Comparison of ENCODE assay signal across 27 cellular contexts in the genomic region with DNA sequence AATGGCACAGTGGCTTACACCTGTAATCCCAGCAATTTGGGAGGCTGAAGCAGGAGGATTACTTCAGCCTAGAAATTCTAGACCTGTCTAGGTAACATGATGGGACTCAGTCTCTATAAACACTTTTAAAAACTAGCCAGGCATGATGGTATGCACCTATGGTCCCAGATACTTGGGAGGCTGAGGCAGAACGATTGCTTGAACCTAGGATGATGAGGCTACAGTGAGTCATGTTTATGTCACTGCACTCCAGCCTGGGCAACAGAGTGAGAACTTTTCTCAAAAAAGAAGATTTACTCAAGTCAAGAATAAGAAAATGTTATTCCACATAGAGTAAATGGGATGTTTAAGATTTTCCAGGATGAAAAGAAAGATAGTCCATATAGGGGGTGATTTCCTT.
DNase-seq lines count a peak whose midpoint lies in the region; FAIRE-seq and TF ChIP-seq lines count a peak whose summit lies in the region.
"Had no signal": no experiment of that assay in that cellular context is flagged by ENCODE, and none has a peak within 500 bp of the region (broad histone marks: within the 10 kb centered on the region; RNA-seq: fewer than 3 reads in every experiment).

No MANE protein-coding gene starts in this region.

- no peak for TF ChIP-seq CTCF in HEK293 (tag by site-specific recombination; IDR thresholded peaks at IDR 0.05)
- no peak for TF ChIP-seq CTCF in bronchial epithelial cell (IDR thresholded peaks at IDR 0.05; ENCODE audit: insufficient read depth, low read length, severe bottlenecking)
- TF ChIP-seq CTCF in endothelial cell (IDR thresholded peaks at IDR 0.05; ENCODE audit: unreplicated experiment) = no peak

- CTCF ChIA-PET in HEK293 (lab: Yijun Ruan, JAX) = no interaction called here

- FAIRE-seq in bronchial epithelial cell (lab: Jason Lieb, UNC) = no peak
- FAIRE-seq: kidney had no signal

- H3K79me2 ChIP-seq in mesendoderm (ENCODE audit: control insufficient read depth, insufficient read depth, low read length) = no peaks in the 10 kb centered on the region
- H3K79me2 ChIP-seq: parathyroid adenoma had no signal

- H3K9ac ChIP-seq in neuronal stem cell (ENCODE audit: low read depth, low read length, poor library complexity) (no peak overlapping the region), mesendoderm (ENCODE audit: low read length) (no peak overlapping the region)
- H3K9ac ChIP-seq: parathyroid adenoma had no signal

- no peak overlapping the region for H2BK120ac ChIP-seq in neuronal stem cell (ENCODE audit: low read depth, low read length)
- no peak overlapping the region for H2BK120ac ChIP-seq in mesendoderm (ENCODE audit: low read depth, low read length)

- no peaks in the 10 kb centered on the region for H3K36me3 Mint-ChIP-seq in endothelial cell (ENCODE audit: low read depth, unreplicated experiment)
- H3K36me3 Mint-ChIP-seq: activated naive CD8-positive, alpha-beta T cell treated with anti-CD3 and anti-CD28 coated beads, Interleukin-2, amount 10 ng/mL, durations not matched to agents 7 days and 5 days had no signal

- peaks cover 9% of the 10 kb centered on the region for H3K4me1 ChIP-seq in HEK293 (ENCODE audit: control insufficient read depth, insufficient read depth, low read length)
- peaks cover 0 to 5% of the 10 kb centered on the region in 2 donors for H3K4me1 ChIP-seq in neuronal stem cell (ENCODE audit: control insufficient read depth in 2 of 2, insufficient read depth in 1 of 2, low read depth in 1 of 2, low read length in 2 of 2)
- H3K4me1 ChIP-seq in mesendoderm (ENCODE audit: control insufficient read depth, low read depth, low read length) = peaks cover 5% of the 10 kb centered on the region
- H3K4me1 ChIP-seq: ascending aorta, lower lobe of right lung, parathyroid adenoma, spleen, tibial nerve had no signal

- H3K4ac ChIP-seq in neuronal stem cell (ENCODE audit: low read length) (no peak overlapping the region), mesendoderm (ENCODE audit: low read depth, low read length) (no peak overlapping the region)

- H2BK12ac ChIP-seq in neuronal stem cell (ENCODE audit: low read length) = no peak overlapping the region

- peak; percentile 35 for DNase-seq in COLO668 (lab: John Stamatoyannopoulos, UW; ENCODE audit: unreplicated experiment)
- peak; percentile 92 for DNase-seq in bronchial epithelial cell (ENCODE audit: low read depth)
- peak; percentile 49 for DNase-seq in kidney glomerular epithelial cell (lab: John Stamatoyannopoulos, UW)
- no peak for DNase-seq in endothelial cell (ENCODE audit: low spot score)
- no peak for DNase-seq in AG20443 (ENCODE audit: low spot score)
- DNase-seq in neuronal stem cell (ENCODE audit: low spot score) = no peak
- DNase-seq in mesendoderm = no peak
- DNase-seq: activated effector memory CD4-positive, alpha-beta T cell treated with anti-CD3 and anti-CD28 coated beads, Interleukin-2, amount 50 U/mL, for 16 hours; activated naive CD8-positive, alpha-beta T cell treated with anti-CD3 and anti-CD28 coated beads, Interleukin-2, amount 10 ng/mL, durations not matched to agents 7 days and 5 days; activated T-cell treated with anti-CD3 and anti-CD28 coated beads for 4 hours; caudate nucleus; DMS79 treated with DMSO at 0.1 percent for 48 hours; endodermal cell; kidney; lower lobe of right lung; MM.1S; NCI-H2029; NCI-H774; right cardiac atrium; spleen; stimulated activated CD4-positive, alpha-beta T cell treated with anti-CD3 and anti-CD28 coated beads, Interleukin-2, amount 100 ng/mL, for 48 hours; T-helper 2 cell had no signal

- no peaks in the 10 kb centered on the region for H3K27me3 Mint-ChIP-seq in endothelial cell (ENCODE audit: unreplicated experiment)
- H3K27me3 Mint-ChIP-seq: activated naive CD8-positive, alpha-beta T cell treated with anti-CD3 and anti-CD28 coated beads, Interleukin-2, amount 10 ng/mL, durations not matched to agents 7 days and 5 days; dendritic cell treated with granulocyte-macrophage colony-stimulating factor and Interleukin-4, amounts not matched to agents 40 ng/mL and 50 ng/mL, for 4 days had no signal

- H3K23ac ChIP-seq in neuronal stem cell (ENCODE audit: low read depth, low read length, poor library complexity) (no peak overlapping the region), mesendoderm (ENCODE audit: low read length) (no peak overlapping the region)

- H3K56ac ChIP-seq in mesendoderm (ENCODE audit: low read length) = no peak overlapping the region

- no peaks in the 10 kb centered on the region for H3K9me3 Mint-ChIP-seq in endothelial cell (ENCODE audit: unreplicated experiment)
- H3K9me3 Mint-ChIP-seq: activated naive CD8-positive, alpha-beta T cell treated with anti-CD3 and anti-CD28 coated beads, Interleukin-2, amount 10 ng/mL, durations not matched to agents 7 days and 5 days; dendritic cell treated with granulocyte-macrophage colony-stimulating factor and Interleukin-4, amounts not matched to agents 40 ng/mL and 50 ng/mL, for 4 days; endodermal cell had no signal

- no peaks in the 10 kb centered on the region for H3K9me3 ChIP-seq in HEK293 (ENCODE audit: control insufficient read depth, insufficient read depth, low read depth, low read length)
- H3K9me3 ChIP-seq in neuronal stem cell (replicated peaks in 1 of 2; ENCODE audit: control insufficient read depth in 2 of 2, insufficient read depth in 1 of 2, low read depth in 1 of 2, low read length in 2 of 2) = no peaks in the 10 kb centered on the region
- H3K9me3 ChIP-seq: ascending aorta, lower lobe of right lung, spleen, tibial nerve had no signal

- no CpG with 5 or more reads among the region's 1 CpG for WGBS in neuronal stem cell (ENCODE audit: extremely low coverage in 2 of 2, insufficient read length in 2 of 2, insufficient replicate concordance in 1 of 2), 2 donors
- WGBS in mesendoderm (ENCODE audit: extremely low coverage, insufficient coverage, low lambda C conversion rate) = no CpG with 5 or more reads among the region's 1 CpG

- H3K4me2 ChIP-seq in neuronal stem cell (ENCODE audit: insufficient read depth, low read length, poor library complexity, severe bottlenecking) (no peak overlapping the region), mesendoderm (ENCODE audit: low read length) (no peak overlapping the region)

- H4K8ac ChIP-seq in neuronal stem cell (ENCODE audit: low read depth, low read length) = no peak overlapping the region
- no peak overlapping the region for H4K8ac ChIP-seq in mesendoderm (ENCODE audit: low read depth, low read length)

- no peak overlapping the region for H3K14ac ChIP-seq in neuronal stem cell (ENCODE audit: low read length)

- no peak overlapping the region for H2BK15ac ChIP-seq in neuronal stem cell (ENCODE audit: low read length)
- no peak overlapping the region for H2BK15ac ChIP-seq in mesendoderm (replicated peaks; ENCODE audit: low read depth)

- POLR2A ChIA-PET in HEK293 (lab: Yijun Ruan, JAX) = no interaction called here

- no peaks in the 10 kb centered on the region for H3K27me3 ChIP-seq in bronchial epithelial cell (ENCODE audit: control insufficient read depth, insufficient read depth, low read length)
- no peaks in the 10 kb centered on the region for H3K27me3 ChIP-seq in neuronal stem cell (ENCODE audit: control insufficient read depth in 3 of 3, insufficient read depth in 3 of 3, low read depth in 1 of 3, low read length in 3 of 3)
- H3K27me3 ChIP-seq in mesendoderm (ENCODE audit: insufficient read depth, low read length, poor library complexity) = no peaks in the 10 kb centered on the region
- H3K27me3 ChIP-seq: ascending aorta, spleen, tibial nerve had no signal

- H3K27ac Mint-ChIP-seq in endothelial cell (ENCODE audit: unreplicated experiment) = no peak overlapping the region
- H3K27ac Mint-ChIP-seq: activated naive CD8-positive, alpha-beta T cell treated with anti-CD3 and anti-CD28 coated beads, Interleukin-2, amount 10 ng/mL, durations not matched to agents 7 days and 5 days; dendritic cell treated with granulocyte-macrophage colony-stimulating factor and Interleukin-4, amounts not matched to agents 40 ng/mL and 50 ng/mL, for 4 days; endodermal cell had no signal

- H3K79me1 ChIP-seq in neuronal stem cell (ENCODE audit: low read depth, low read length) (no peaks in the 10 kb centered on the region), mesendoderm (ENCODE audit: low read length) (no peaks in the 10 kb centered on the region)

- no peak overlapping the region for H2AFZ ChIP-seq in neuronal stem cell (ENCODE audit: low read length)
- H2AFZ ChIP-seq: parathyroid adenoma had no signal

- H4K5ac ChIP-seq in mesendoderm (ENCODE audit: low read length) = no peak overlapping the region

- H3K27ac ChIP-seq in HEK293 (ENCODE audit: extremely low read depth, low read depth, low read length) (peak overlapping the region; percentile 72), neuronal stem cell (replicated peaks; ENCODE audit: low read length) (no peak overlapping the region), mesendoderm (ENCODE audit: low read depth, low read length) (no peak overlapping the region)
- H3K27ac ChIP-seq: ascending aorta, lower lobe of right lung, parathyroid adenoma, spleen, tibial nerve had no signal

- H3K18ac ChIP-seq in neuronal stem cell (ENCODE audit: low read length) (no peak overlapping the region), mesendoderm (ENCODE audit: low read length) (no peak overlapping the region)

- H3K4me1 Mint-ChIP-seq in endothelial cell (ENCODE audit: unreplicated experiment) = no peaks in the 10 kb centered on the region
- H3K4me1 Mint-ChIP-seq: activated naive CD8-positive, alpha-beta T cell treated with anti-CD3 and anti-CD28 coated beads, Interleukin-2, amount 10 ng/mL, durations not matched to agents 7 days and 5 days had no signal

- H2BK5ac ChIP-seq in neuronal stem cell (ENCODE audit: low read length) (no peak overlapping the region), mesendoderm (ENCODE audit: low read length) (no peak overlapping the region)

- no peak overlapping the region for H4K91ac ChIP-seq in neuronal stem cell (ENCODE audit: low read depth, low read length, poor library complexity)

- H2AK5ac ChIP-seq in neuronal stem cell (ENCODE audit: low read depth, low read length) (no peak overlapping the region), mesendoderm (ENCODE audit: low read length) (no peak overlapping the region)

- no peak overlapping the region for H3K4me3 Mint-ChIP-seq in endothelial cell (ENCODE audit: unreplicated experiment)
- H3K4me3 Mint-ChIP-seq: activated naive CD8-positive, alpha-beta T cell treated with anti-CD3 and anti-CD28 coated beads, Interleukin-2, amount 10 ng/mL, durations not matched to agents 7 days and 5 days; dendritic cell treated with granulocyte-macrophage colony-stimulating factor and Interleukin-4, amounts not matched to agents 40 ng/mL and 50 ng/mL, for 4 days; endodermal cell had no signal

- no peak overlapping the region for H3K4me3 ChIP-seq in HEK293 (ENCODE audit: low read depth, low read length)
- no peak overlapping the region for H3K4me3 ChIP-seq in bronchial epithelial cell (ENCODE audit: low read depth, low read length)
- no peak overlapping the region for H3K4me3 ChIP-seq in neuronal stem cell (ENCODE audit: low read length in 2 of 2)
- H3K4me3 ChIP-seq in mesendoderm (ENCODE audit: low read length) = no peak overlapping the region
- H3K4me3 ChIP-seq: ascending aorta, lower lobe of right lung, spleen, tibial nerve had no signal

- no peaks in the 10 kb centered on the region for H3K36me3 ChIP-seq in HEK293 (ENCODE audit: control insufficient read depth in 2 of 2, insufficient read depth in 1 of 2, low read length in 2 of 2)
- H3K36me3 ChIP-seq in bronchial epithelial cell (ENCODE audit: control insufficient read depth, insufficient read depth, low read length) = no peaks in the 10 kb centered on the region
- no peaks in the 10 kb centered on the region for H3K36me3 ChIP-seq in neuronal stem cell (replicated peaks in 1 of 2; ENCODE audit: control insufficient read depth in 2 of 2, insufficient read depth in 2 of 2, low read length in 2 of 2)
- H3K36me3 ChIP-seq in mesendoderm (ENCODE audit: control insufficient read depth, insufficient read depth, low read length) = no peaks in the 10 kb centered on the region
- H3K36me3 ChIP-seq: ascending aorta, lower lobe of right lung, spleen, tibial nerve had no signal

Comparison
In these comparisons a context has a peak if more than half of its experiments do, and no peak if none do; other contexts are left out.
1. DNase-seq: peak in COLO668 (single experiment), bronchial epithelial cell (single experiment) and kidney glomerular epithelial cell (single experiment); none in endothelial cell (single experiment), AG20443 (single experiment), neuronal stem cell (single experiment) and mesendoderm (single experiment).